Comparison of ENCODE assay signal across 8 cellular contexts in the genomic region with DNA sequence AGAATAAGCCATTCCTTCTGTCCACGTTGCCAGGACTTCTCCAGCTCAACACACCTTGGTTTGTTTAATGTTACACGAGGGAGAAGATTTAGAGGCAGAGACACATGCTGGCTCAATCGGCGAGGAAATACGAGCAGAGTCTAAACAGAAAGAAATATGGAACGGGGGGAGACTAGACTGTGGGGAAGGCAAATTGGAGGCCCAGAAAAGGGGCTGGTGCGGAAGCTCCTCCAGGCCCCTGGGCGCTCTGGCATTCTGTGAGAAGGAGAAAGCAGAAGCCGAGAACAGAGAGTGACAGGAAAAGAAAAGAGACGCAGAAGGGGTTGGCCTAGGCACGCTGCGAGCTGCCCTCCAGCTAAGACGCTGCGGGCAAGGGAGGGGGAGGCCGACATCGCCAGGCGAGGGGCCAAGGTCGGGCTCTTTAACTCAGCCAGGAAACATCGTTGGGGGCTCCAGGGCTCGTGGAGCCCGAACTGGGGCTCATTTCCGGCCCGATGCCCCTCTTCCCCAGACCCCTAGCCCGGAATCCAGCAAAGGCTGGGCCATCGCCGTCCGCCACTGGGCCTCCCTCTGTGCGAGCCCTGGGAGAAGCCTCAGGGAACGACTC. TPM values are rescaled to one million over a fixed set of nuclear protein-coding genes. Genes with fewer than 3 reads are reported as not detected.
DNase-seq lines count a peak whose midpoint lies in the region; ATAC-seq, FAIRE-seq and TF ChIP-seq lines count a peak whose summit lies in the region.

No MANE protein-coding gene starts in this region.

- peak overlapping the region; percentile 94 for H3K4me2 ChIP-seq in keratinocyte (ENCODE audit: control insufficient read depth, extremely low read depth, insufficient read depth, low read depth, low read length)

- TF ChIP-seq CTCF in Calu3 (IDR thresholded peaks at IDR 0.05; ENCODE audit: unreplicated experiment) (no peak), keratinocyte (optimal IDR thresholded peaks at IDR 0.05 in 1 of 3, IDR thresholded peaks at IDR 0.05 in 1 of 3, conservative IDR thresholded peaks at IDR 0.05 in 1 of 3; ENCODE audit: extremely low read depth in 1 of 3, insufficient read depth in 2 of 3, low read length in 3 of 3) (no peak), stomach (IDR thresholded peaks at IDR 0.05) (no peak), GM13977 (IDR thresholded peaks at IDR 0.05; ENCODE audit: extremely low read depth, insufficient read depth, missing control alignments) (no peak)

- peak overlapping the region; percentile 30 to 81 (median 74) for H3K4me3 ChIP-seq in keratinocyte (ENCODE audit: control insufficient read depth in 2 of 3, extremely low read depth in 1 of 3, insufficient read depth in 2 of 3, low read depth in 1 of 3, low read length in 3 of 3)
- H3K4me3 ChIP-seq in stomach, result peak overlapping the region; percentile 45 to 75 (median 52)

- H3K4me1 ChIP-seq in keratinocyte (ENCODE audit: control insufficient read depth, extremely low read depth, insufficient read depth, low read length) (peaks cover 20% of the 10 kb centered on the region), stomach (peaks cover 36 to 48% (median 43%) of the 10 kb centered on the region in 4 donors)

- H3K36me3 ChIP-seq in keratinocyte (ENCODE audit: control insufficient read depth in 2 of 2, extremely low read depth in 1 of 2, insufficient read depth in 2 of 2, low read length in 2 of 2) (no peaks in the 10 kb centered on the region), stomach (no peaks in the 10 kb centered on the region)

- in situ Hi-C loops in GM13977 (cut with MboI; ENCODE audit: low pct_unique_long_range_greater_than_20kb, low sequenced_read_pairs, unreplicated experiment), result no loop called here

- CTCF ChIA-PET in Calu3 (lab: Charles Lee), result interaction anchor here (0.5 to 0.6 kb wide), 2 partner anchors 21 to 168 kb away, joined by 3 to 4 read pairs; no protein-coding TSS in a partner anchor

- ATAC-seq in HG02763 (IDR thresholded peaks at IDR 0.05; ENCODE audit: unreplicated experiment) (peak; percentile 9), HG03457 (IDR thresholded peaks at IDR 0.05; ENCODE audit: unreplicated experiment) (no peak)
- peak; percentile 31 to 44 for ATAC-seq in activated naive CD4-positive, alpha-beta T cell treated with anti-CD3 and anti-CD28 coated beads, Interleukin-2, amount 50 U/mL, for 72 hours

- no peak overlapping the region for H3K27ac ChIP-seq in keratinocyte (ENCODE audit: control insufficient read depth, insufficient read depth, low read length)
- H3K27ac ChIP-seq in stomach, result peak overlapping the region in 1 of 5 donors; percentile 15

- peaks cover 47% of the 10 kb centered on the region for H3K27me3 Mint-ChIP-seq in Calu3 (ENCODE audit: unreplicated experiment)

- peak overlapping the region; percentile 68 for H3K4me3 Mint-ChIP-seq in Calu3 (ENCODE audit: low read depth, unreplicated experiment)

- no peak for FAIRE-seq in keratinocyte (lab: Jason Lieb, UNC)

- no peak for TF ChIP-seq EP300 in stomach (IDR thresholded peaks at IDR 0.05)

- no peak for TF ChIP-seq POLR2A in stomach (IDR thresholded peaks at IDR 0.05)

- no peaks in the 10 kb centered on the region for H3K9me3 Mint-ChIP-seq in Calu3 (ENCODE audit: low read depth, unreplicated experiment)
- no peaks in the 10 kb centered on the region for H3K9me3 Mint-ChIP-seq in activated naive CD4-positive, alpha-beta T cell treated with anti-CD3 and anti-CD28 coated beads, Interleukin-2, amount 50 U/mL, for 72 hours

- intact Hi-C loops in Calu3 (cut with micrococcal nuclease; ENCODE audit: unreplicated experiment), result no loop called here
- intact Hi-C loops in stomach (cut with DNase I; ENCODE audit: low total_unique reads), result no loop called here

- H3K36me3 Mint-ChIP-seq in Calu3 (ENCODE audit: insufficient read depth, unreplicated experiment), result peaks cover 5% of the 10 kb centered on the region
- H3K36me3 Mint-ChIP-seq in activated naive CD4-positive, alpha-beta T cell treated with anti-CD3 and anti-CD28 coated beads, Interleukin-2, amount 50 U/mL, for 72 hours, result peaks cover 14 to 15% of the 10 kb centered on the region in 2 donors

- dilution Hi-C loops in keratinocyte (cut with MboI; ENCODE audit: extremely low pct_ligation_motif_present, low sequenced_read_pairs), result no loop called here

- H3K9ac ChIP-seq in keratinocyte (ENCODE audit: control insufficient read depth, extremely low read depth, insufficient read depth, low read length), result peak overlapping the region; percentile 7

- peak overlapping the region; percentile 69 for H2AFZ ChIP-seq in keratinocyte (ENCODE audit: control insufficient read depth, low read length)

- H3K27me3 ChIP-seq in keratinocyte (ENCODE audit: control insufficient read depth, extremely low read depth, insufficient read depth, low read length) (peaks cover 96% of the 10 kb centered on the region), stomach (peaks cover 42 to 100% (median 80%) of the 10 kb centered on the region in 3 donors)

- no TSS peak for BruUV-seq in Calu3 (replicated peaks; lab: Mats Ljungman, UMichigan)

- no peak for DNase-seq in Calu3
- DNase-seq in activated naive CD4-positive, alpha-beta T cell treated with anti-CD3 and anti-CD28 coated beads, Interleukin-2, amount 50 U/mL, for 72 hours (ENCODE audit: low spot score in 2 of 2), result no peak
- DNase-seq in keratinocyte (ENCODE audit: low read depth, low spot score), result no peak
- DNase-seq in stomach, result no peak
- DNase-seq in GM13977 (ENCODE audit: low spot score), result no peak
- DNase-seq in NCI-H1048 (lab: John Stamatoyannopoulos, UW), result no peak

- 1 to 6% (median 3%) methylated on average over 26 to 29 of the region's 29 CpGs for WGBS in stomach, 5 donors

- H3K27ac Mint-ChIP-seq in Calu3 (ENCODE audit: unreplicated experiment), result peak overlapping the region; percentile 17
- no peak overlapping the region for H3K27ac Mint-ChIP-seq in activated naive CD4-positive, alpha-beta T cell treated with anti-CD3 and anti-CD28 coated beads, Interleukin-2, amount 50 U/mL, for 72 hours

- no peaks in the 10 kb centered on the region for H3K79me2 ChIP-seq in keratinocyte (ENCODE audit: control insufficient read depth, insufficient read depth, low read length)

- no peaks in the 10 kb centered on the region for H3K9me1 ChIP-seq in keratinocyte (ENCODE audit: control insufficient read depth, extremely low read depth, insufficient read depth, low read length)

- H3K9me3 ChIP-seq in keratinocyte (ENCODE audit: control insufficient read depth, low read depth, low read length) (no peaks in the 10 kb centered on the region), stomach (peaks cover 0 to 4% (median 0%) of the 10 kb centered on the region in 4 donors)

- peaks cover 13% of the 10 kb centered on the region for H4K20me1 ChIP-seq in keratinocyte (ENCODE audit: control insufficient read depth, extremely low read depth, insufficient read depth, low read length)

- peaks cover 18% of the 10 kb centered on the region for H3K4me1 Mint-ChIP-seq in Calu3 (ENCODE audit: low read depth, unreplicated experiment)

RNA-seq across cellular contexts. Expression of a gene that starts 3.2 kb away (rescaled TPM):
- total RNA-seq in Calu3 (2022), result not detected in 2 replicates
- 1 to 10 TPM in 1 of 2 donors, under 1 TPM in 1; 0.61 to 1.8 TPM for total RNA-seq in activated naive CD4-positive, alpha-beta T cell treated with anti-CD3 and anti-CD28 coated beads, Interleukin-2, amount 50 U/mL, for 72 hours
- polyA plus RNA-seq in keratinocyte, result not detected in 3 replicates
- not detected for polyA plus RNA-seq in keratinocyte (2011; ENCODE audit: low read depth)
- polyA plus RNA-seq in keratinocyte (2011; cell fraction: cytosol; rRNA removed), result not detected in 2 replicates
- polyA plus RNA-seq in keratinocyte (2011; cell fraction: nucleus; rRNA removed), result not detected in 2 replicates
- not detected in 2 replicates for polyA plus RNA-seq in keratinocyte (2012; ENCODE audit: low replicate concordance)
- not detected in 3 replicates for polyA minus RNA-seq in keratinocyte
- polyA minus RNA-seq in keratinocyte (2011; cell fraction: cytosol; rRNA and poly(A)+ RNA removed), result not detected
- polyA minus RNA-seq in keratinocyte (2011; cell fraction: nucleus; rRNA and poly(A)+ RNA removed), result not detected in 2 replicates
- 1 to 10 TPM in 1 of 5 donors, not detected in 4; 1.3 TPM for total RNA-seq in stomach
- under 1 TPM in 1 of 3 donors, not detected in 2; 0.43 TPM for polyA plus RNA-seq in stomach
